ENCODE assay signal across 11 cellular contexts in the genomic region with DNA sequence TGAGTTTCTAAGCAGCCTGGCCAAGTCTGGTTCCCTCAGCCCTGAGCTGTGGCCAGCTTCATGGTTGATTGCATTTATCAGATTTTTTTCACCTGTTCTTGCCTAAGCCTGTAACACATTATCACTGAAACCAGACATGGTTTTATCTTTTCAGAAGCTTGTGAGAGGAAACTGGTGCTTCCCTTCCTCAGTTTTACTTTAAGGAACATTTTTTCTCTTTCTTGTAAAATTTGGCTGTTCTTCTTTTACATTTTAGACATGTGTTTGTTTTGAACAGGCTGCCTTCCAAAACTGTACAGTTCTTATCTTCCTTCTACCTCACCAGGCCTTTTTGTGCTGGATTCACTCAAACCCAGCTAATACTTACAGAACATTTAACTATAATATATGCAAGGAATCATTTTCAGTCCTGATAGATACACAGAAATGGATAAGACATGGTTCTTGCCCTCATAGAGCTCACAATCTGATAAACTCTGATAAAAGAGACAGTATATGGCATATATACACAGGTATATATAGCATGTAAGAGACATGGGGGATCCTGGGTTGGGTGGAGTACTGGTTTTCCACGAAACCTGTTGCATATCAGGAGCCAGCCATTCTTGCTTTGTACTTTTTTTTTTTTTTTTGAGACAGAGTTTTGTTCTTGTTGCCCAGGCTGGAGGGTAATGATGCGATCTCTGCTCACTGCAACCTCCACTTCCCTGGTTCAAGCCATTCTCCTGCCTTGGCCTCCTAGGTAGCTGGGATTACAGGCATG. TPM values are rescaled to one million over a fixed set of nuclear protein-coding genes. Genes with fewer than 3 reads are reported as not detected.
A peak's percentile ranks its signal among the peaks of the same experiment; 100 is the strongest.
DNase-seq lines count a peak whose midpoint lies in the region; ATAC-seq and TF ChIP-seq lines count a peak whose summit lies in the region.
"Had no signal": no experiment of that assay in that cellular context is flagged by ENCODE, and none has a peak within 500 bp of the region (broad histone marks: within the 10 kb centered on the region; RNA-seq: fewer than 3 reads in every experiment).

No MANE protein-coding gene starts in this region.

- no peaks in the 10 kb centered on the region for H3K36me3 Mint-ChIP-seq in CD4-positive, CD25-positive, alpha-beta regulatory T cell

- no peaks in the 10 kb centered on the region for H3K9me3 ChIP-seq in CD4-positive, CD25-positive, alpha-beta regulatory T cell (ENCODE audit: control insufficient read depth in 2 of 2, low read length in 2 of 2)
- H3K9me3 ChIP-seq in esophagus muscularis mucosa (peaks cover 0 to 5% (median 1%) of the 10 kb centered on the region in 4 donors), PC-3 (ENCODE audit: low read length) (no peaks in the 10 kb centered on the region)
- H3K9me3 ChIP-seq: body of pancreas had no signal

- no peak overlapping the region for H3K4me3 ChIP-seq in CD4-positive, CD25-positive, alpha-beta regulatory T cell (ENCODE audit: low read depth, low read length)
- H3K4me3 ChIP-seq in esophagus muscularis mucosa (no peak overlapping the region), PC-3 (ENCODE audit: low read length) (no peak overlapping the region)
- H3K4me3 ChIP-seq: body of pancreas had no signal

- H3K27me3 Mint-ChIP-seq in CD4-positive, CD25-positive, alpha-beta regulatory T cell, result no peaks in the 10 kb centered on the region
- H3K27me3 Mint-ChIP-seq: T-cell had no signal

- TF ChIP-seq RAD21 in Ishikawa (IDR thresholded peaks at IDR 0.05; ENCODE audit: low read depth), result no peak

- no peak for ATAC-seq in CD4-positive, CD25-positive, alpha-beta regulatory T cell (ENCODE audit: low read depth in 2 of 2)
- ATAC-seq in GM19467 (IDR thresholded peaks at IDR 0.05; ENCODE audit: unreplicated experiment), result peak; percentile 79
- ATAC-seq in PC-3, result no peak
- ATAC-seq: body of pancreas, T-cell had no signal

- H3K27ac Mint-ChIP-seq in CD4-positive, CD25-positive, alpha-beta regulatory T cell, result peak overlapping the region in 2 of 3 donors; percentile 12 to 73

- no TSS peak for BruUV-seq in PC-3 (replicated peaks; lab: Mats Ljungman, UMichigan)

- no peak overlapping the region for H3K4me2 ChIP-seq in PC-3 (ENCODE audit: low read length)

- peaks cover 93% of the 10 kb centered on the region for H3K79me2 ChIP-seq in PC-3 (ENCODE audit: low read length)

- no peaks in the 10 kb centered on the region for H3K36me3 ChIP-seq in CD4-positive, CD25-positive, alpha-beta regulatory T cell (ENCODE audit: control insufficient read depth, insufficient read depth, low read length)
- H3K36me3 ChIP-seq in esophagus muscularis mucosa (no peaks in the 10 kb centered on the region), PC-3 (ENCODE audit: low read depth, low read length) (0 out of 2 replicates have a peak, but pooled peaks cover 4% of the 10 kb centered on the region)

- TF ChIP-seq POLR2A in esophagus muscularis mucosa (IDR thresholded peaks at IDR 0.05; ENCODE audit: low read depth), result no peak

- no peak overlapping the region for H3K27ac ChIP-seq in CD4-positive, CD25-positive, alpha-beta regulatory T cell (ENCODE audit: insufficient read depth, low read length, poor library complexity, severe bottlenecking)
- peak overlapping the region; percentile 42 to 68 (median 59) for H3K27ac ChIP-seq in esophagus muscularis mucosa (replicated peaks in 1 of 4)
- no peak overlapping the region for H3K27ac ChIP-seq in PC-3 (ENCODE audit: low read length)

- H3K9me2 ChIP-seq in PC-3 (replicated peaks; ENCODE audit: low read length), result no peaks in the 10 kb centered on the region

- H3K9me3 Mint-ChIP-seq in CD4-positive, CD25-positive, alpha-beta regulatory T cell, result no peaks in the 10 kb centered on the region
- H3K9me3 Mint-ChIP-seq: T-cell had no signal

- intact Hi-C loops in esophagus muscularis mucosa (cut with DNase I), result no loop called here
- intact Hi-C loops in PC-3 (cut with micrococcal nuclease), result no loop called here

- no peaks in the 10 kb centered on the region for H3F3A ChIP-seq in PC-3 (ENCODE audit: low read length, unreplicated experiment)

- H3K27me3 ChIP-seq in CD4-positive, CD25-positive, alpha-beta regulatory T cell (ENCODE audit: control insufficient read depth, insufficient read depth, low read length), result no peaks in the 10 kb centered on the region
- H3K27me3 ChIP-seq in esophagus muscularis mucosa (no peaks in the 10 kb centered on the region), PC-3 (ENCODE audit: low read length) (no peaks in the 10 kb centered on the region)
- H3K27me3 ChIP-seq: body of pancreas had no signal

- H3K4me1 Mint-ChIP-seq in CD4-positive, CD25-positive, alpha-beta regulatory T cell, result peaks cover 10 to 16% (median 12%) of the 10 kb centered on the region in 4 donors

- H3K4me1 ChIP-seq in CD4-positive, CD25-positive, alpha-beta regulatory T cell (ENCODE audit: control insufficient read depth, insufficient read depth, low read length, poor library complexity, severe bottlenecking), result no peaks in the 10 kb centered on the region
- peaks cover 48 to 61% (median 52%) of the 10 kb centered on the region in 4 donors for H3K4me1 ChIP-seq in esophagus muscularis mucosa
- H3K4me1 ChIP-seq in PC-3 (ENCODE audit: insufficient read depth, low read length), result no peaks in the 10 kb centered on the region

- no peaks in the 10 kb centered on the region for H4K20me1 ChIP-seq in PC-3 (ENCODE audit: low read length)

- TF ChIP-seq EP300 in Ishikawa (IDR thresholded peaks at IDR 0.05; ENCODE audit: borderline replicate concordance) (no peak), esophagus muscularis mucosa (IDR thresholded peaks at IDR 0.05) (no peak)

- H3K9ac ChIP-seq in PC-3 (ENCODE audit: low read length), result no peak overlapping the region

- no peak overlapping the region for H3K4me3 Mint-ChIP-seq in CD4-positive, CD25-positive, alpha-beta regulatory T cell
- H3K4me3 Mint-ChIP-seq: T-cell had no signal

- POLR2A ChIA-PET in PC-3 (lab: Charles Lee; ENCODE audit: unreplicated experiment), result no interaction called here

- TF ChIP-seq CTCF in esophagus muscularis mucosa (IDR thresholded peaks at IDR 0.05) (no peak), PC-3 (conservative IDR thresholded peaks at IDR 0.05; ENCODE audit: low read depth, low read length) (no peak)

- 83% methylated on average over 2 of the region's 2 CpGs for WGBS in esophagus muscularis mucosa

- H2AFZ ChIP-seq in PC-3 (ENCODE audit: low read length), result no peak overlapping the region

- DNase-seq in CD4-positive, CD25-positive, alpha-beta regulatory T cell, result no peak
- DNase-seq in esophagus muscularis mucosa (ENCODE audit: extremely low spot score), result no peak
- no peak for DNase-seq in PC-3
- DNase-seq in stimulated activated CD4-positive, alpha-beta T cell treated with anti-CD3 and anti-CD28 coated beads, Interleukin-2, amount 100 ng/mL, for 24 hours, result no peak
- DNase-seq in HuH-7 (ENCODE audit: low spot score), result no peak
- no peak for DNase-seq in COLO668 (lab: John Stamatoyannopoulos, UW; ENCODE audit: unreplicated experiment)
- DNase-seq: Calu3, T-cell had no signal

- CTCF ChIA-PET in PC-3 (lab: Charles Lee), result no interaction called here

TF ChIP-seq in Ishikawa, 13 proteins besides CTCF, POLR2A, EP300 and RAD21:
- TF ChIP-seq CEBPB (IDR thresholded peaks at IDR 0.05) (0 out of 2 replicates have a peak, but pooled peaks have one; percentile 16), NFIC (IDR thresholded peaks at IDR 0.05) (0 out of 2 replicates have a peak, but pooled peaks have one; percentile 8)
- TF ChIP-seq, protein P1, sequence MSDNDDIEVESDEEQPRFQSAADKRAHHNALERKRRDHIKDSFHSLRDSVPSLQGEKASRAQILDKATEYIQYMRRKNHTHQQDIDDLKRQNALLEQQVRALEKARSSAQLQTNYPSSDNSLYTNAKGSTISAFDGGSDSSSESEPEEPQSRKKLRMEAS (IDR thresholded peaks at IDR 0.05), result no peak

RNA-seq across cellular contexts. Expression of gene ZNRF1, which starts 44.5 kb away (rescaled TPM):
- 15.1 TPM for total RNA-seq in CD4-positive, CD25-positive, alpha-beta regulatory T cell
- 1 to 10 TPM; 3.2 to 8.6 (median 5.8) TPM for polyA plus RNA-seq in CD4-positive, CD25-positive, alpha-beta regulatory T cell
- total RNA-seq in esophagus muscularis mucosa (10 to 100 TPM; 18.2 to 28.3 (median 23.6) TPM), PC-3 (2014; rRNA removed) (60.4 and 83.6 TPM in 2 replicates)

RNA-seq across cellular contexts. Expression of gene WDR59, which starts 58.4 kb away (rescaled TPM):
- 89.2 TPM for total RNA-seq in CD4-positive, CD25-positive, alpha-beta regulatory T cell
- polyA plus RNA-seq in CD4-positive, CD25-positive, alpha-beta regulatory T cell, result 10 to 100 TPM; 11.4 to 14.9 (median 13.0) TPM
- 10 to 100 TPM; 15.7 to 27.2 (median 18.6) TPM for total RNA-seq in esophagus muscularis mucosa
- 7.1 and 11.8 TPM in 2 replicates for total RNA-seq in PC-3 (2014; rRNA removed)

Comparison
In these comparisons a context has a peak if more than half of its experiments do, and no peak if none do; other contexts are left out.
1. H3K27ac ChIP-seq: peak in esophagus muscularis mucosa (4 of 4); none in CD4-positive, CD25-positive, alpha-beta regulatory T cell (single experiment) and PC-3 (single experiment).